1 cellular context compared by ENCODE assay signal in the genomic region with DNA sequence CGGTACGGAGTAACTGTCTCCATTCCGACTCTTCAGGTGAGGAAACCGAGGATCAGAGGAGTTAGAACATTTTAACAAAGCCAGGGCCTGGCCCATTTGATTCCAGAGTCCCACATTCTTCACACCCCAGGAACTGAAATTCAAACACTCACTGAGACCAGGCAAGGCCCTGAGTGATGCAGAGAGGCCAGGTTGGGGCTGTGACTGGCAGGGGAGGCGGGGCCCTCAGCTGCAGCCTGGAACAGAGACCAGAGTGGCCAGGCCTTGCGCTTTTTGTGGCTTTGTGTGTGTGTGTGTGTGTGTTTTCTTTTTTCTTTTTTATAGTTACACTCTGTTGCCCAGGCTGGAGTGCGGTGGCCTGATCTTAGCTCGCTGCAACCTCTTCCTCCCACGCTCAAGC.
A peak's percentile ranks its signal among the peaks of the same experiment; 100 is the strongest.
TF ChIP-seq lines count a peak whose summit lies in the region.

No MANE protein-coding gene starts in this region.

TF ChIP-seq in HepG2, 621 proteins besides CTCF, POLR2A, EP300 and RAD21 (continued from another document):
- TF ChIP-seq, protein P1, sequence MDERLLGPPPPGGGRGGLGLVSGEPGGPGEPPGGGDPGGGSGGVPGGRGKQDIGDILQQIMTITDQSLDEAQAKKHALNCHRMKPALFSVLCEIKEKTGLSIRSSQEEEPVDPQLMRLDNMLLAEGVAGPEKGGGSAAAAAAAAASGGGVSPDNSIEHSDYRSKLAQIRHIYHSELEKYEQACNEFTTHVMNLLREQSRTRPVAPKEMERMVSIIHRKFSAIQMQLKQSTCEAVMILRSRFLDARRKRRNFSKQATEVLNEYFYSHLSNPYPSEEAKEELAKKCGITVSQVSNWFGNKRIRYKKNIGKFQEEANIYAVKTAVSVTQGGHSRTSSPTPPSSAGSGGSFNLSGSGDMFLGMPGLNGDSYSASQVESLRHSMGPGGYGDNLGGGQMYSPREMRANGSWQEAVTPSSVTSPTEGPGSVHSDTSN (CRISPR knock-in tag; IDR thresholded peaks at IDR 0.05), result peak; percentile 58; the same call in 1 of the 2 replicates
- TF ChIP-seq SP5 (CRISPR knock-in tag; IDR thresholded peaks at IDR 0.05; ENCODE audit: borderline replicate concordance, low read depth) (peak; percentile 54; the same call in 1 of the 2 replicates), DNMT3B (CRISPR knock-in tag; conservative IDR thresholded peaks at IDR 0.05) (no peak), ZNF292 (CRISPR knock-in tag; IDR thresholded peaks at IDR 0.05; ENCODE audit: borderline replicate concordance, low read depth) (0 out of 2 replicates have a peak, but pooled peaks have one; percentile 37)
